ENCODE assay signal across 29 cellular contexts in the genomic region with DNA sequence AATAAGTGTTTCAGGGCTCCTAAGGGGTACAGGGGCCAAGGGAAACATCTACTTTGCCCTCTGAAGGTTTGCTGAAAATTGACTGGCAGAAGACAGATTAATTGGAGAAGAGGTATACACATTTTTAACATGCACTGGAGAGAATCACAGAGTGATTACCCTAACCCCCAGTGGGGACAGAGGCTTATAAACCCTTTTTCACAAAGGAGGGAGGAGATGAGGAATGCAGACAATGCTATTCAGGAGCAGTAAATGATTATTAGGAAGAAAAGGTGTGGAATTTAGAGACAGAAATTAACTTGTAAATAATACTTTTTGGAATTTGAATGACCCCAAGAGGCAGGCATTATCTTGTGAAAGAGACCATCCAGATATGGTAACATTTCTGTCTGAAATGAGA.
"Had no signal": no experiment of that assay in that cellular context is flagged by ENCODE, and none has a peak within 500 bp of the region (broad histone marks: within the 10 kb centered on the region; RNA-seq: fewer than 3 reads in every experiment).

No MANE protein-coding gene starts in this region.

- H3K27me3 ChIP-seq: thyroid gland, upper lobe of left lung had no signal

- H3K4me2 ChIP-seq: smooth muscle cell had no signal

- H3K4me1 ChIP-seq: left lung, lower lobe of right lung, parathyroid adenoma, psoas muscle, stomach, thyroid gland, upper lobe of left lung had no signal

- H3K9me3 ChIP-seq: left lung, lower lobe of right lung, mucosa of descending colon, psoas muscle, stomach, thyroid gland, upper lobe of left lung had no signal

- H3K27ac ChIP-seq: left lung, lower lobe of right lung, parathyroid adenoma, psoas muscle, stomach, thyroid gland, upper lobe of left lung, VCaP had no signal

- ATAC-seq: activated CD4-positive, CD25-positive, alpha-beta regulatory T cell treated with anti-CD3 and anti-CD28 coated beads, Interleukin-2, amount 50 U/mL, for 24 hours; esophagus mucosa; left lung; lower lobe of right lung; mucosa of descending colon; natural killer cell treated with Interleukin-12 subunit alpha and Interleukin-12 subunit beta and Interleukin-15 and Interleukin-18, amount 100 ng/mL, for 72 hours; psoas muscle; stimulated activated naive B cell treated with anti-CD40 and anti-IgM and Interleukin-4, amounts not matched to agents 10 μg/mL and 1 μg/mL and 100 μg/mL, for 72 hours had no signal

- DNase-seq: activated CD4-positive, alpha-beta T cell treated with anti-CD3 and anti-CD28 coated beads for 48 hours; activated CD4-positive, alpha-beta T cell treated with anti-CD3 and anti-CD28 coated beads, Interleukin-2, amount 50 U/mL, for 48 hours; activated CD8-positive, alpha-beta memory T cell treated with anti-CD3 and anti-CD28 coated beads for 24 hours; activated effector memory CD4-positive, alpha-beta T cell treated with anti-CD3 and anti-CD28 coated beads, Interleukin-2, amount 50 U/mL, for 16 hours; activated naive CD4-positive, alpha-beta T cell treated with anti-CD3 and anti-CD28 coated beads, Interleukin-2, amount 10 ng/mL, durations not matched to agents 7 days and 5 days; activated naive CD8-positive, alpha-beta T cell treated with anti-CD3 and anti-CD28 coated beads, Interleukin-2, amount 10 ng/mL, durations not matched to agents 7 days and 5 days; amniotic stem cell; caudate nucleus; cortex of kidney; foreskin fibroblast; hypothalamus; left lung; lower lobe of right lung; mesenchymal stem cell; mucosa of descending colon; occipital lobe; psoas muscle; stimulated activated CD4-positive, alpha-beta T cell treated with anti-CD3 and anti-CD28 coated beads, Interleukin-2, amount 100 ng/mL, for 24 hours; stimulated activated naive B cell treated with anti-CD40 and anti-IgM and Interleukin-4, amounts not matched to agents 10 μg/mL and 1 μg/mL and 100 μg/mL, for 72 hours; stomach; T-helper 9 cell; thyroid gland; upper lobe of left lung had no signal

- H3K79me2 ChIP-seq: parathyroid adenoma had no signal

- H3K36me3 ChIP-seq: left lung, lower lobe of right lung, stomach, thyroid gland, upper lobe of left lung had no signal

- H3K4me3 ChIP-seq: left lung, lower lobe of right lung, mucosa of descending colon, psoas muscle, smooth muscle cell, stomach, thyroid gland, upper lobe of left lung had no signal

- H2AFZ ChIP-seq: parathyroid adenoma had no signal

- H3K9ac ChIP-seq: parathyroid adenoma had no signal
